Comparison of ENCODE assay signal across 9 cellular contexts in genomic region chr17:72602517-72603345, GRCh38.
DNase-seq lines count a peak whose midpoint lies in the region; TF ChIP-seq lines count a peak whose summit lies in the region.
"Had no signal": no experiment of that assay in that cellular context is flagged by ENCODE, and none has a peak within 500 bp of the region (broad histone marks: within the 10 kb centered on the region; RNA-seq: fewer than 3 reads in every experiment).

No MANE protein-coding gene starts in this region.

- H3K36me3 Mint-ChIP-seq in H9 (ENCODE audit: insufficient read depth in 1 of 3, low read depth in 3 of 3) = no peaks in the 10 kb centered on the region; a peak in 1 of 7 replicates
- H3K36me3 Mint-ChIP-seq in activated T-helper 2 cell treated with anti-CD3 and anti-CD28 coated beads, Interferon-gamma antibody, Interleukin-2, Interleukin-4, amounts not matched to agents 10 μg/mL and 5 μg/mL and 100 μg/mL, durations not matched to agents 14 hours and 24 hours and 36 hours (ENCODE audit: low read depth) = no peaks in the 10 kb centered on the region
- H3K36me3 Mint-ChIP-seq: activated naive CD4-positive, alpha-beta T cell treated with anti-CD3 and anti-CD28 coated beads, Interleukin-2, amount 50 U/mL, for 24 hours had no signal

- no peaks in the 10 kb centered on the region for H3K23me2 ChIP-seq in H9 (ENCODE audit: insufficient read length, low read depth, low read length, poor library complexity, severe bottlenecking)

- intact Hi-C loops in dorsolateral prefrontal cortex (cut with DNase I) = no loop called here
- intact Hi-C loops in activated T-helper 2 cell treated with anti-CD3 and anti-CD28 coated beads, Interferon-gamma antibody, Interleukin-2, Interleukin-4, amounts not matched to agents 10 μg/mL and 5 μg/mL and 100 μg/mL, durations not matched to agents 14 hours and 24 hours and 36 hours (cut with micrococcal nuclease) = no loop called here

- H3K27ac ChIP-seq in H9 (ENCODE audit: insufficient read length, low read depth, low read length) (no peak overlapping the region), RWPE1 (peak overlapping the region; percentile 66), dorsolateral prefrontal cortex (no peak overlapping the region)

- H2BK15ac ChIP-seq in H9 (ENCODE audit: low read depth, low read length) = no peak overlapping the region

- no peak overlapping the region for H3K23ac ChIP-seq in H9 (ENCODE audit: insufficient read length, low read depth, low read length)

- CTCF ChIA-PET in RWPE1 (lab: Yijun Ruan, JAX) = interaction anchor here (0.6 to 1.9 kb wide), 5 partner anchors 8 to 352 kb away, joined by 3 to 7 read pairs (median 3); no protein-coding TSS in a partner anchor

- no peak overlapping the region for H2BK20ac ChIP-seq in H9 (ENCODE audit: low read depth, low read length, poor library complexity, severe bottlenecking)

- peaks cover 24 to 30% of the 10 kb centered on the region in 2 experiments for H3K4me1 Mint-ChIP-seq in H9
- H3K4me1 Mint-ChIP-seq in activated T-helper 2 cell treated with anti-CD3 and anti-CD28 coated beads, Interferon-gamma antibody, Interleukin-2, Interleukin-4, amounts not matched to agents 10 μg/mL and 5 μg/mL and 100 μg/mL, durations not matched to agents 14 hours and 24 hours and 36 hours (ENCODE audit: low read depth) = no peaks in the 10 kb centered on the region
- H3K4me1 Mint-ChIP-seq: activated naive CD4-positive, alpha-beta T cell treated with anti-CD3 and anti-CD28 coated beads, Interleukin-2, amount 50 U/mL, for 24 hours had no signal

- no peak overlapping the region for H3K56ac ChIP-seq in H9 (ENCODE audit: insufficient read length, low read depth, low read length)

- no peak overlapping the region for H3K4ac ChIP-seq in H9 (ENCODE audit: low read depth, low read length)

- no peak overlapping the region for H2AK5ac ChIP-seq in H9 (ENCODE audit: insufficient read length, low read length)

- 0 out of 2 replicates have a peak, but pooled peaks cover 2% of the 10 kb centered on the region for H3K4me1 ChIP-seq in H9 (ENCODE audit: insufficient read depth, low read length)

- H4K8ac ChIP-seq in H9 (replicated peaks; ENCODE audit: insufficient read length, low read depth, low read length) = no peak overlapping the region

- H3K9me3 ChIP-seq in H9 (ENCODE audit: control insufficient read depth, low read depth, low read length) = no peaks in the 10 kb centered on the region

- no peak overlapping the region for H3T11ph ChIP-seq in H9 (ENCODE audit: low read length)

- DNase-seq in AG08395 (ENCODE audit: low spot score) (peak; percentile 74), H9 (peak; percentile 87), RWPE1 (ENCODE audit: low spot score) (no peak), iPS DF 4.7 (ENCODE audit: extremely low read depth, low spot score) (peak; percentile 69), T-helper 9 cell (no peak), dorsolateral prefrontal cortex (no peak)
- DNase-seq in activated T-helper 2 cell treated with anti-CD3 and anti-CD28 coated beads, Interferon-gamma antibody, Interleukin-2, Interleukin-4, amounts not matched to agents 10 μg/mL and 5 μg/mL and 100 μg/mL, durations not matched to agents 14 hours and 24 hours and 36 hours (ENCODE audit: low spot score) = no peak
- DNase-seq in stimulated activated CD4-positive, alpha-beta T cell treated with anti-CD3 and anti-CD28 coated beads, Interleukin-1b, Interleukin-23, amount 100 ng/mL, for 48 hours = no peak

- H3K4me2 ChIP-seq in H9 (ENCODE audit: insufficient read depth, insufficient read length, low read length) = peak overlapping the region; percentile 1

- no peaks in the 10 kb centered on the region for H4K20me1 ChIP-seq in H9 (ENCODE audit: control insufficient read depth, insufficient read depth, insufficient read length)

- no peaks in the 10 kb centered on the region for H3K79me1 ChIP-seq in H9 (ENCODE audit: insufficient read depth, low read depth, low read length, poor library complexity, severe bottlenecking)

- H2BK5ac ChIP-seq in H9 (ENCODE audit: insufficient read length, low read length) = no peak overlapping the region

- H3K27me3 Mint-ChIP-seq in H9 (ENCODE audit: low read depth) = peaks cover 44% of the 10 kb centered on the region
- peaks cover 23% of the 10 kb centered on the region for H3K27me3 Mint-ChIP-seq in activated T-helper 2 cell treated with anti-CD3 and anti-CD28 coated beads, Interferon-gamma antibody, Interleukin-2, Interleukin-4, amounts not matched to agents 10 μg/mL and 5 μg/mL and 100 μg/mL, durations not matched to agents 14 hours and 24 hours and 36 hours (ENCODE audit: low read depth)

- no peak overlapping the region for H2BK120ac ChIP-seq in H9 (ENCODE audit: low read depth, low read length, poor library complexity, severe bottlenecking)

- no CpG with 5 or more reads among the region's 11 CpGs for WGBS in H9 (ENCODE audit: extremely low coverage, insufficient read length, low lambda C conversion rate)

- H3K9ac ChIP-seq in H9 (ENCODE audit: extremely low read depth, insufficient read length, low read length) = no peak overlapping the region

- H3K18ac ChIP-seq in H9 (ENCODE audit: insufficient read length, low read depth, low read length) = no peak overlapping the region

- no peaks in the 10 kb centered on the region for H3K79me2 ChIP-seq in H9 (ENCODE audit: insufficient read depth, low read length)

- H4K5ac ChIP-seq in H9 (ENCODE audit: insufficient read length, low read depth, low read length) = no peak overlapping the region

- H3K9me3 Mint-ChIP-seq in H9 = peaks cover 0 to 2% of the 10 kb centered on the region in 2 experiments; a peak in 3 of 5 replicates
- H3K9me3 Mint-ChIP-seq in activated T-helper 2 cell treated with anti-CD3 and anti-CD28 coated beads, Interferon-gamma antibody, Interleukin-2, Interleukin-4, amounts not matched to agents 10 μg/mL and 5 μg/mL and 100 μg/mL, durations not matched to agents 14 hours and 24 hours and 36 hours = peaks cover 4% of the 10 kb centered on the region
- H3K9me3 Mint-ChIP-seq: activated naive CD4-positive, alpha-beta T cell treated with anti-CD3 and anti-CD28 coated beads, Interleukin-2, amount 50 U/mL, for 24 hours had no signal

- no peak overlapping the region for H2AFZ ChIP-seq in H9 (ENCODE audit: low read length)

- H3K14ac ChIP-seq in H9 (ENCODE audit: insufficient read depth, low read length) = no peak overlapping the region

- H3K4me3 ChIP-seq in dorsolateral prefrontal cortex = no peak overlapping the region

- H3K4me3 Mint-ChIP-seq in H9 = no peak overlapping the region; a peak in 1 of 5 replicates
- H3K4me3 Mint-ChIP-seq in activated T-helper 2 cell treated with anti-CD3 and anti-CD28 coated beads, Interferon-gamma antibody, Interleukin-2, Interleukin-4, amounts not matched to agents 10 μg/mL and 5 μg/mL and 100 μg/mL, durations not matched to agents 14 hours and 24 hours and 36 hours (ENCODE audit: low read depth) = no peak overlapping the region
- H3K4me3 Mint-ChIP-seq: activated naive CD4-positive, alpha-beta T cell treated with anti-CD3 and anti-CD28 coated beads, Interleukin-2, amount 50 U/mL, for 24 hours had no signal

- POLR2A ChIA-PET in RWPE1 (lab: Yijun Ruan, JAX; ENCODE audit: low non-redundant PET) = no interaction called here

- H2BK12ac ChIP-seq in H9 (ENCODE audit: insufficient read length, low read depth, low read length) = no peak overlapping the region

- TF ChIP-seq CTCF in H9 (conservative IDR thresholded peaks at IDR 0.05) (peak; percentile 61; the same call in 2 of the 3 replicates), RWPE1 (conservative IDR thresholded peaks at IDR 0.05; ENCODE audit: low read depth) (no peak), dorsolateral prefrontal cortex (IDR thresholded peaks at IDR 0.05 in 54 of 56, conservative IDR thresholded peaks at IDR 0.05 in 2 of 56; ENCODE audit: low read depth in 1 of 56, partially characterized antibody in 56 of 56) (no peak)

- H4K91ac ChIP-seq in H9 (ENCODE audit: insufficient read length, low read depth, low read length) = no peak overlapping the region

- no peak overlapping the region for H3K27ac Mint-ChIP-seq in H9
- H3K27ac Mint-ChIP-seq in activated T-helper 2 cell treated with anti-CD3 and anti-CD28 coated beads, Interferon-gamma antibody, Interleukin-2, Interleukin-4, amounts not matched to agents 10 μg/mL and 5 μg/mL and 100 μg/mL, durations not matched to agents 14 hours and 24 hours and 36 hours = no peak overlapping the region

- H3K27me3 ChIP-seq in H9 (ENCODE audit: insufficient read depth, low read length) (no peaks in the 10 kb centered on the region), dorsolateral prefrontal cortex (peaks cover 0 to 42% (median 9%) of the 10 kb centered on the region in 45 donors)

Comparison
In these comparisons a context has a peak if more than half of its experiments do, and no peak if none do; other contexts are left out.
1. DNase-seq: peak in AG08395 (single experiment), H9 (single experiment) and iPS DF 4.7 (single experiment); none in RWPE1 (single experiment), T-helper 9 cell (single experiment), dorsolateral prefrontal cortex (0 of 10), activated T-helper 2 cell treated with anti-CD3 and anti-CD28 coated beads, Interferon-gamma antibody, Interleukin-2, Interleukin-4, amounts not matched to agents 10 μg/mL and 5 μg/mL and 100 μg/mL, durations not matched to agents 14 hours and 24 hours and 36 hours (single experiment) and stimulated activated CD4-positive, alpha-beta T cell treated with anti-CD3 and anti-CD28 coated beads, Interleukin-1b, Interleukin-23, amount 100 ng/mL, for 48 hours (single experiment).